8 cellular contexts compared by ENCODE assay signal in the genomic region with DNA sequence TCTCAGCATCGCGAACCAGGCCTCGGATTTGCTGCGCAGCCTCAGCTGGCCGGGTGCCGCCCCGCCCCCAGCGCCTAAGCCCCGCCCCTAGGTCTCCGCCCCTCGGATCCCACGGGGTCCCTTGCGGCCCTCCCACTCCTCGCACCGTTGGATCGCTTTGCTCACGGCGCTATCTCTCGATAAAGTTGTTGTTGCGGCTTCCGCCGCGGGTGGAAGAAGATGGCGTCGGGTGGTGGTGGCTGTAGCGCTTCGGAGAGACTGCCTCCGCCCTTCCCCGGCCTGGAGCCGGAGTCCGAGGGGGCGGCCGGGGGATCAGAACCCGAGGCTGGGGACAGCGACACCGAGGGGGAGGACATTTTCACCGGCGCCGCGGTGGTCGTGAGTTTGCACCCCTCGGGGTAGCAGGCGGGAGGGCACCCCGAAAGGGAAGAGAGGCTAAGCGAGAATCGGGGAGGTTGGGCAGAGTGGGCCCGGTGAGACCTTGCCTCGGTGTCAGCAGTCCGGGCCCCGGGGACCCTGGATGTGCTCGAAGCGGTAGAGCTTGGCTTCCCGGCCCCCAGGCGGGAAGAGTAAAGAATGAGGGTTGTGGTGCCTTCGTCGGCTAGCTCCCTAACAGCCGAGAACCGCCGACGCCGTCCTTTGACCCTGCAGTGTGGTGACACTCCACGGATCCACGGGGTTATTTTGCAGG. TPM values are rescaled to one million over a fixed set of nuclear protein-coding genes. Genes with fewer than 3 reads are reported as not detected.
DNase-seq lines count a peak whose midpoint lies in the region; ATAC-seq and TF ChIP-seq lines count a peak whose summit lies in the region.

A gene with protein sequence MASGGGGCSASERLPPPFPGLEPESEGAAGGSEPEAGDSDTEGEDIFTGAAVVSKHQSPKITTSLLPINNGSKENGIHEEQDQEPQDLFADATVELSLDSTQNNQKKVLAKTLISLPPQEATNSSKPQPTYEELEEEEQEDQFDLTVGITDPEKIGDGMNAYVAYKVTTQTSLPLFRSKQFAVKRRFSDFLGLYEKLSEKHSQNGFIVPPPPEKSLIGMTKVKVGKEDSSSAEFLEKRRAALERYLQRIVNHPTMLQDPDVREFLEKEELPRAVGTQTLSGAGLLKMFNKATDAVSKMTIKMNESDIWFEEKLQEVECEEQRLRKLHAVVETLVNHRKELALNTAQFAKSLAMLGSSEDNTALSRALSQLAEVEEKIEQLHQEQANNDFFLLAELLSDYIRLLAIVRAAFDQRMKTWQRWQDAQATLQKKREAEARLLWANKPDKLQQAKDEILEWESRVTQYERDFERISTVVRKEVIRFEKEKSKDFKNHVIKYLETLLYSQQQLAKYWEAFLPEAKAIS (plus strand): TSS at position 188 of the 691 bp plus-strand sequence. CDS start 32 bp downstream, at position 220.

- H3K27ac ChIP-seq in lung (ENCODE audit: low read depth in 1 of 2, low read length in 1 of 2), result peak within 1 kb of the TSS; percentile 86 to 88

- H3K27ac Mint-ChIP-seq in CD14-positive monocyte, result peak within 1 kb of the TSS; percentile 88 to 100 (median 96)

- DNase-seq in CD14-positive monocyte (ENCODE audit: low spot score) (peak; percentile 95), HUDEP-2 (lab: John Stamatoyannopoulos, UW; ENCODE audit: unreplicated experiment in 76 of 76) (peak in 75 of 76 experiments; percentile 25 to 96 (median 89)), NOMO-1 treated with DMSO at 0.1 percent for 48 hours (lab: John Stamatoyannopoulos, UW; ENCODE audit: unreplicated experiment) (peak; percentile 90), lung (ENCODE audit: low spot score) (peak; percentile 94)
- DNase-seq in effector CD4-positive, alpha-beta T cell, result peak; percentile 90
- peak; percentile 84 to 99 (median 95) for DNase-seq in stimulated activated CD4-positive, alpha-beta T cell treated with anti-CD3 and anti-CD28 coated beads, TNF-alpha, amount 100 ng/mL, for 1 hour (ENCODE audit: low read depth in 3 of 3, low spot score in 1 of 3)

- H3K4me3 ChIP-seq in lung, result peak within 1 kb of the TSS; percentile 70

- POLR2A ChIA-PET in activated CD8-positive, alpha-beta memory T cell treated with anti-CD3 and anti-CD28 coated beads for 36 hours (lab: Charles Lee), result interaction anchor here (0.5 to 0.7 kb wide), 2 partner anchors 10 to 54 kb away, joined by 4 read pairs; no protein-coding TSS in a partner anchor

- H3K9me3 ChIP-seq in lung (ENCODE audit: control insufficient read depth in 2 of 2, insufficient read depth in 1 of 2, low read length in 1 of 2), result no peaks in the 10 kb centered on the region

- no peaks in the 10 kb centered on the region for H3K9me3 Mint-ChIP-seq in CD14-positive monocyte

- H3K36me3 Mint-ChIP-seq in CD14-positive monocyte, result peaks cover 4 to 13% of the 10 kb centered on the region in 2 donors

- no peaks in the 10 kb centered on the region for H3K27me3 Mint-ChIP-seq in CD14-positive monocyte (ENCODE audit: low read depth in 3 of 3)

- peaks cover 64% of the 10 kb centered on the region for H3K4me1 Mint-ChIP-seq in CD14-positive monocyte

- peak; percentile 5 for TF ChIP-seq CTCF in CD14-positive monocyte (IDR thresholded peaks at IDR 0.05)
- no peak for TF ChIP-seq CTCF in lung (IDR thresholded peaks at IDR 0.05; ENCODE audit: control extremely low read depth, extremely low read depth)

- WGBS in lung, 2 donors, result 0 to 1% methylated on average over 61 to 63 of the region's 63 CpGs

- peaks cover 11 to 15% of the 10 kb centered on the region in 2 donors for H3K4me1 ChIP-seq in lung (ENCODE audit: control insufficient read depth in 2 of 2, insufficient read depth in 2 of 2, low read length in 2 of 2)

- CTCF ChIA-PET in activated CD8-positive, alpha-beta memory T cell treated with anti-CD3 and anti-CD28 coated beads for 36 hours (lab: Charles Lee), result interaction anchor here (1.3 kb wide), 1 partner anchor 57 kb away, joined by 3 read pairs; no protein-coding TSS in a partner anchor

- peak within 1 kb of the TSS; percentile 92 to 95 for H3K4me3 Mint-ChIP-seq in CD14-positive monocyte

- no peaks in the 10 kb centered on the region for H3K36me3 ChIP-seq in lung (ENCODE audit: control insufficient read depth in 2 of 2, insufficient read depth in 2 of 2, low read length in 2 of 2)

- ATAC-seq in GM19463 (IDR thresholded peaks at IDR 0.05; ENCODE audit: unreplicated experiment), result peak; percentile 36
- peak; percentile 86 for ATAC-seq in lung (ENCODE audit: insufficient read depth, low FRiP score)

- no peaks in the 10 kb centered on the region for H3K27me3 ChIP-seq in lung (ENCODE audit: control insufficient read depth, insufficient read depth)

- intact Hi-C loops in CD14-positive monocyte (cut with micrococcal nuclease), result loop anchor here in 1 of 2 donors (2.0 kb wide), 2 partner anchors 17 to 67 kb away; a partner anchor contains a TSS

RNA-seq across cellular contexts. Expression of the gene that starts here (rescaled TPM):
- polyA plus RNA-seq in CD14-positive monocyte (100 to 1,000 TPM; 115 TPM), lung (100 to 1,000 TPM in 1 of 2 donors, 10 to 100 TPM in 1; 70.6 to 109 TPM)
- 10 to 100 TPM; 86.6 to 91.1 TPM for total RNA-seq in activated CD8-positive, alpha-beta memory T cell treated with anti-CD3 and anti-CD28 coated beads for 36 hours
- 100 to 1,000 TPM; 108 to 169 TPM for total RNA-seq in lung

Comparison
In these comparisons a context has a peak if more than half of its experiments do, and no peak if none do; other contexts are left out.
1. Peak in every context shown above with its lines: DNase-seq, ATAC-seq, H3K4me3 ChIP-seq and H3K27ac ChIP-seq.